ENCODE assay signal across 1 cellular context in the genomic region with DNA sequence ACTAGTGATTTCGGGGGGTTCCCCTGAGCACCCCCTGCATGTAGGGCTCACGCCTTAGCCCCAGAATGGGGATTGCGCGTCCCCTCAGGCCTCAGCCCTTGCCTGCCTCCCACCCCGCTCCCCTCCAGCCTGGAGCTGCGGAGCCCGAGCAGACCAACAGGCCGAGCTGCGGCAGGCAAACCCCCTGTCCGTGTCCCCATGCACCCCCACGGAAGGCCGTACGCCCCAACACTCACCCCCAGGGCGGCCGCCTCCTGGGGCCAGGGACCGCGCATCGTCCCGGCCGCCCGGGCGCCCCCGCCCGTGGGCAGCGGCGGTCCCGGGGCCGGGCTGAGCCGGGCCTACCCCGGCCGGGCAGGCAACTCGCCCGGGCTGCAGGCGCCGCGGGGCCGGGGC.
TF ChIP-seq lines count a peak whose summit lies in the region.

No MANE protein-coding gene starts in this region.

TF ChIP-seq in GM23338, 12 proteins besides CTCF, POLR2A, EP300 and RAD21 (continued from another document):
- TF ChIP-seq ZNF462 (CRISPR knock-in tag; IDR thresholded peaks at IDR 0.05) (no peak), ZNF114 (CRISPR knock-in tag; IDR thresholded peaks at IDR 0.05) (no peak)
- TF ChIP-seq, protein P1, sequence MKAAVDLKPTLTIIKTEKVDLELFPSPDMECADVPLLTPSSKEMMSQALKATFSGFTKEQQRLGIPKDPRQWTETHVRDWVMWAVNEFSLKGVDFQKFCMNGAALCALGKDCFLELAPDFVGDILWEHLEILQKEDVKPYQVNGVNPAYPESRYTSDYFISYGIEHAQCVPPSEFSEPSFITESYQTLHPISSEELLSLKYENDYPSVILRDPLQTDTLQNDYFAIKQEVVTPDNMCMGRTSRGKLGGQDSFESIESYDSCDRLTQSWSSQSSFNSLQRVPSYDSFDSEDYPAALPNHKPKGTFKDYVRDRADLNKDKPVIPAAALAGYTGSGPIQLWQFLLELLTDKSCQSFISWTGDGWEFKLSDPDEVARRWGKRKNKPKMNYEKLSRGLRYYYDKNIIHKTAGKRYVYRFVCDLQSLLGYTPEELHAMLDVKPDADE (IDR thresholded peaks at IDR 0.05), result no peak
